In genomic region chr17:7916799-7917198, GRCh38 we compare ENCODE assay signal across 9 cellular contexts. TPM values are rescaled to one million over a fixed set of nuclear protein-coding genes. Genes with fewer than 3 reads are reported as not detected.
DNase-seq lines count a peak whose midpoint lies in the region; ATAC-seq and TF ChIP-seq lines count a peak whose summit lies in the region.
"Had no signal": no experiment of that assay in that cellular context is flagged by ENCODE, and none has a peak within 500 bp of the region (broad histone marks: within the 10 kb centered on the region; RNA-seq: fewer than 3 reads in every experiment).

No MANE protein-coding gene starts in this region.

- intact Hi-C loops in psoas muscle (cut with DNase I) = loop anchor here in 1 of 2 donors (10.0 kb wide), 1 partner anchor 128 kb away; no protein-coding TSS in a partner anchor

- H2AFZ ChIP-seq in Karpas-422 (ENCODE audit: low read length) = no peak overlapping the region

- H3K4me1 ChIP-seq in esophagus (ENCODE audit: control insufficient read depth in 2 of 2, insufficient read depth in 2 of 2, low read length in 1 of 2) = peaks cover 0 to 12% of the 10 kb centered on the region in 2 donors
- peaks cover 21% of the 10 kb centered on the region for H3K4me1 ChIP-seq in psoas muscle
- peaks cover 42% of the 10 kb centered on the region for H3K4me1 ChIP-seq in Karpas-422 (ENCODE audit: low read length)

- H3K27me3 ChIP-seq in esophagus (ENCODE audit: control insufficient read depth in 1 of 2, insufficient read depth in 2 of 2, low read length in 2 of 2) (no peaks in the 10 kb centered on the region), psoas muscle (ENCODE audit: insufficient read depth in 3 of 3, low read length in 2 of 3) (no peaks in the 10 kb centered on the region), Karpas-422 (ENCODE audit: low read length) (no peaks in the 10 kb centered on the region)

- H3K4me2 ChIP-seq in Karpas-422 (ENCODE audit: low read depth, low read length, poor library complexity, severe bottlenecking) = no peak overlapping the region

- H3K9me3 ChIP-seq in esophagus (ENCODE audit: control insufficient read depth in 2 of 2, insufficient read depth in 1 of 2, low read depth in 1 of 2, low read length in 1 of 2) (no peaks in the 10 kb centered on the region), psoas muscle (no peaks in the 10 kb centered on the region), Karpas-422 (ENCODE audit: low read length) (no peaks in the 10 kb centered on the region)

- H3K36me3 ChIP-seq in esophagus (ENCODE audit: control insufficient read depth in 2 of 2, insufficient read depth in 2 of 2, low read length in 1 of 2) (peaks cover 0 to under 1% of the 10 kb centered on the region in 2 donors), psoas muscle (ENCODE audit: insufficient read depth in 1 of 2, low read depth in 1 of 2) (peaks cover 0 to 2% of the 10 kb centered on the region in 2 donors), Karpas-422 (ENCODE audit: insufficient read depth, low read length) (peaks cover 6% of the 10 kb centered on the region; the same call in 1 of the 2 replicates)

- no peak overlapping the region for H3K9ac ChIP-seq in Karpas-422 (ENCODE audit: low read length)

- TF ChIP-seq CTCF in psoas muscle (IDR thresholded peaks at IDR 0.05) = no peak

- no peak overlapping the region for H3K4me3 ChIP-seq in esophagus (ENCODE audit: low read depth in 1 of 2, low read length in 2 of 2)
- H3K4me3 ChIP-seq in psoas muscle = peak overlapping the region; percentile 87
- H3K4me3 ChIP-seq in Karpas-422 (ENCODE audit: low read length) = no peak overlapping the region

- H3K27ac ChIP-seq in esophagus (ENCODE audit: low read depth in 2 of 2, low read length in 1 of 2) (peak overlapping the region; percentile 91 to 96), psoas muscle (peak overlapping the region; percentile 85), Karpas-422 (ENCODE audit: low read length) (no peak overlapping the region)

- ATAC-seq in psoas muscle (no peak), HG03045 (IDR thresholded peaks at IDR 0.05; ENCODE audit: unreplicated experiment) (no peak), HG02973 (IDR thresholded peaks at IDR 0.05; ENCODE audit: unreplicated experiment) (no peak)

- no peaks in the 10 kb centered on the region for H3K79me2 ChIP-seq in Karpas-422 (ENCODE audit: low read length)

- 50 to 64% methylated on average over 2 of the region's 2 CpGs for WGBS in esophagus, 2 donors
- 41 to 52% (median 46%) methylated on average over 2 of the region's 2 CpGs for WGBS in psoas muscle, 3 donors

- peak; percentile 84 for DNase-seq in EH (ENCODE audit: low read depth)
- DNase-seq in RPMI7951 (ENCODE audit: low read depth) = peak; percentile 32
- DNase-seq in psoas muscle = no peak
- DNase-seq in stimulated activated CD4-positive, alpha-beta T cell treated with anti-CD3 and anti-CD28 coated beads, Interleukin-1b, Interleukin-23, amount 100 ng/mL, for 48 hours = no peak
- DNase-seq in Karpas-422 = no peak
- DNase-seq: NCI-H1694 treated with DMSO at 0.1 percent for 48 hours had no signal

- H3K9me2 ChIP-seq in Karpas-422 (replicated peaks; ENCODE audit: insufficient read depth, low read length) = no peaks in the 10 kb centered on the region

- no peaks in the 10 kb centered on the region for H4K20me1 ChIP-seq in Karpas-422 (ENCODE audit: insufficient read depth, low read depth, low read length)

RNA-seq across cellular contexts. Expression of gene RNF227, which starts 0.7 kb away (rescaled TPM):
- total RNA-seq in RPMI7951 (2014; rRNA removed; shearing (Covaris generic)) = 2.3 and 7.8 TPM in 2 replicates
- polyA plus RNA-seq in esophagus = 1 to 10 TPM; 3.5 to 4.3 TPM
- total RNA-seq in psoas muscle = 1 to 10 TPM in 2 of 4 donors, under 1 TPM in 2; 0.62 to 2.6 (median 1.0) TPM
- 1 to 10 TPM; 1.5 to 2.4 (median 1.6) TPM for polyA plus RNA-seq in psoas muscle
- total RNA-seq in Karpas-422 (2014; rRNA removed; shearing (Covaris generic); ENCODE audit: low replicate concordance) = 2.1 and 3.5 TPM in 2 replicates

RNA-seq across cellular contexts. Expression of gene KCNAB3, which starts 12.9 kb away (rescaled TPM):
- total RNA-seq in RPMI7951 (2014; rRNA removed; shearing (Covaris generic)) = 1.1 TPM in 2 replicates
- polyA plus RNA-seq in esophagus = 1 to 10 TPM; 1.3 to 2.3 TPM
- under 1 TPM in 3 of 4 donors, not detected in 1; 0.38 to 0.77 (median 0.57) TPM for total RNA-seq in psoas muscle
- polyA plus RNA-seq in psoas muscle = under 1 TPM; 0.18 to 0.52 (median 0.21) TPM
- 5.6 and 10.0 TPM in 2 replicates for total RNA-seq in Karpas-422 (2014; rRNA removed; shearing (Covaris generic); ENCODE audit: low replicate concordance)

RNA-seq across cellular contexts. Expression of gene TRAPPC1, which starts 14.9 kb away (rescaled TPM):
- total RNA-seq in RPMI7951 (2014; rRNA removed; shearing (Covaris generic)) = 39.9 and 54.2 TPM in 2 replicates
- polyA plus RNA-seq in esophagus (100 to 1,000 TPM in 1 of 2 donors, 10 to 100 TPM in 1; 95.9 to 125 TPM), psoas muscle (10 to 100 TPM; 64.0 to 78.4 (median 76.1) TPM)
- total RNA-seq in psoas muscle = 10 to 100 TPM; 47.7 to 84.9 (median 75.0) TPM
- 54.4 and 60.8 TPM in 2 replicates for total RNA-seq in Karpas-422 (2014; rRNA removed; shearing (Covaris generic); ENCODE audit: low replicate concordance)

RNA-seq across cellular contexts. Expression of gene CNTROB, which starts 15.2 kb away (rescaled TPM):
- total RNA-seq in RPMI7951 (2014; rRNA removed; shearing (Covaris generic)) = 19.6 and 23.2 TPM in 2 replicates
- polyA plus RNA-seq in esophagus (10 to 100 TPM; 18.0 to 29.5 TPM), psoas muscle (1 to 10 TPM; 5.9 to 9.6 (median 8.8) TPM)
- 1 to 10 TPM; 5.5 to 9.5 (median 7.4) TPM for total RNA-seq in psoas muscle
- total RNA-seq in Karpas-422 (2014; rRNA removed; shearing (Covaris generic); ENCODE audit: low replicate concordance) = 14.6 and 28.5 TPM in 2 replicates

RNA-seq across cellular contexts. Expression of gene CHD3, which starts 28.2 kb away (rescaled TPM):
- 20.3 and 30.8 TPM in 2 replicates for total RNA-seq in RPMI7951 (2014; rRNA removed; shearing (Covaris generic))
- polyA plus RNA-seq in esophagus = 10 to 100 TPM; 37.2 to 78.7 TPM
- 10 to 100 TPM in 1 of 4 donors, 1 to 10 TPM in 3; 5.8 to 13.1 (median 7.5) TPM for total RNA-seq in psoas muscle
- polyA plus RNA-seq in psoas muscle = 1 to 10 TPM; 3.3 to 6.9 (median 6.8) TPM
- 191 and 346 TPM in 2 replicates for total RNA-seq in Karpas-422 (2014; rRNA removed; shearing (Covaris generic); ENCODE audit: low replicate concordance)

Comparison
In these comparisons a context has a peak if more than half of its experiments do, and no peak if none do; other contexts are left out.
1. DNase-seq: peak in EH (single experiment) and RPMI7951 (single experiment); none in psoas muscle (0 of 2), stimulated activated CD4-positive, alpha-beta T cell treated with anti-CD3 and anti-CD28 coated beads, Interleukin-1b, Interleukin-23, amount 100 ng/mL, for 48 hours (single experiment) and Karpas-422 (single experiment).